ENCODE assay signal across 14 cellular contexts in genomic region chr12:57134949-57135348, GRCh38. TPM values are rescaled to one million over a fixed set of nuclear protein-coding genes. Genes with fewer than 3 reads are reported as not detected.
DNase-seq lines count a peak whose midpoint lies in the region; ATAC-seq, FAIRE-seq and TF ChIP-seq lines count a peak whose summit lies in the region.
"Had no signal": no experiment of that assay in that cellular context is flagged by ENCODE, and none has a peak within 500 bp of the region (broad histone marks: within the 10 kb centered on the region; RNA-seq: fewer than 3 reads in every experiment).

No MANE protein-coding gene starts in this region.

- H3K27ac Mint-ChIP-seq in astrocyte (ENCODE audit: unreplicated experiment) = peak overlapping the region; percentile 76
- H3K27ac Mint-ChIP-seq in stimulated activated naive B cell treated with anti-CD40 and anti-IgM and Interleukin-4, amounts not matched to agents 10 μg/mL and 1 μg/mL and 100 μg/mL, for 72 hours = no peak overlapping the region

- FAIRE-seq in astrocyte (lab: Jason Lieb, UNC) = no peak
- FAIRE-seq: RCC 7860, TTC549 had no signal

- H3K79me2 ChIP-seq in astrocyte (ENCODE audit: insufficient read depth, low read length) = peaks cover 86% of the 10 kb centered on the region
- no peaks in the 10 kb centered on the region for H3K79me2 ChIP-seq in PC-3 (ENCODE audit: low read length)

- H3K27ac ChIP-seq in BLaER1 = no peak overlapping the region
- H3K27ac ChIP-seq in astrocyte (ENCODE audit: low read depth, low read length) = peak overlapping the region; percentile 57
- peak overlapping the region; percentile 87 to 94 (median 90) for H3K27ac ChIP-seq in gastrocnemius medialis
- H3K27ac ChIP-seq in PC-3 (ENCODE audit: low read length) = no peak overlapping the region
- H3K27ac ChIP-seq: C4-2B had no signal

- DNase-seq in astrocyte (ENCODE audit: low read depth) = no peak
- no peak for DNase-seq in gastrocnemius medialis
- no peak for DNase-seq in stimulated activated naive B cell treated with anti-CD40 and anti-IgM and Interleukin-4, amounts not matched to agents 10 μg/mL and 1 μg/mL and 100 μg/mL, for 72 hours
- no peak for DNase-seq in foreskin melanocyte
- no peak for DNase-seq in PC-3
- DNase-seq: NCI-H2171 treated with DMSO at 0.1 percent for 48 hours had no signal

- H3K36me3 ChIP-seq in BLaER1 = peaks cover 17% of the 10 kb centered on the region; the same call in 1 of the 2 replicates
- H3K36me3 ChIP-seq in astrocyte (ENCODE audit: insufficient read depth, low read length) = peaks cover 7% of the 10 kb centered on the region
- no peaks in the 10 kb centered on the region for H3K36me3 ChIP-seq in gastrocnemius medialis
- H3K36me3 ChIP-seq in PC-3 (ENCODE audit: low read depth, low read length) = no peaks in the 10 kb centered on the region

- H3K27me3 ChIP-seq in BLaER1 = 0 out of 2 replicates have a peak, but pooled peaks cover 3% of the 10 kb centered on the region
- H3K27me3 ChIP-seq in astrocyte (ENCODE audit: insufficient read depth, low read length) = no peaks in the 10 kb centered on the region
- H3K27me3 ChIP-seq in gastrocnemius medialis = no peaks in the 10 kb centered on the region
- H3K27me3 ChIP-seq in PC-3 (ENCODE audit: low read length) = no peaks in the 10 kb centered on the region

- ATAC-seq in gastrocnemius medialis = no peak
- no peak for ATAC-seq in stimulated activated naive B cell treated with anti-CD40 and anti-IgM and Interleukin-4, amounts not matched to agents 10 μg/mL and 1 μg/mL and 100 μg/mL, for 72 hours (replicated peaks)
- ATAC-seq in PC-3 = no peak
- ATAC-seq in GM19023 (IDR thresholded peaks at IDR 0.05; ENCODE audit: unreplicated experiment) = no peak

- CTCF ChIA-PET in PC-3 (lab: Charles Lee) = no interaction called here

- H2AFZ ChIP-seq in astrocyte (ENCODE audit: low read depth, low read length) (no peak overlapping the region), PC-3 (ENCODE audit: low read length) (no peak overlapping the region)

- no peak overlapping the region for H3K4me3 ChIP-seq in BLaER1
- H3K4me3 ChIP-seq in astrocyte (ENCODE audit: insufficient read depth, low read depth, low read length) = no peak overlapping the region
- H3K4me3 ChIP-seq in iPS-18c (ENCODE audit: insufficient read depth, low read depth, low read length) = 0 out of 2 replicates have a peak overlapping the region, but pooled peaks have one; percentile 4
- no peak overlapping the region for H3K4me3 ChIP-seq in gastrocnemius medialis
- no peak overlapping the region for H3K4me3 ChIP-seq in PC-3 (ENCODE audit: low read length)
- H3K4me3 ChIP-seq: lung had no signal

- H3K9me2 ChIP-seq in PC-3 (replicated peaks; ENCODE audit: low read length) = no peaks in the 10 kb centered on the region

- H3K9ac ChIP-seq in BLaER1 (no peak overlapping the region), astrocyte (ENCODE audit: low read length) (peak overlapping the region; percentile 57), PC-3 (ENCODE audit: low read length) (no peak overlapping the region)

- H3K4me3 Mint-ChIP-seq in astrocyte (ENCODE audit: unreplicated experiment) = peak overlapping the region; percentile 24
- H3K4me3 Mint-ChIP-seq in stimulated activated naive B cell treated with anti-CD40 and anti-IgM and Interleukin-4, amounts not matched to agents 10 μg/mL and 1 μg/mL and 100 μg/mL, for 72 hours = no peak overlapping the region

- peaks cover 17% of the 10 kb centered on the region for H3K36me3 Mint-ChIP-seq in astrocyte (ENCODE audit: low read depth, unreplicated experiment)
- H3K36me3 Mint-ChIP-seq in stimulated activated naive B cell treated with anti-CD40 and anti-IgM and Interleukin-4, amounts not matched to agents 10 μg/mL and 1 μg/mL and 100 μg/mL, for 72 hours = no peaks in the 10 kb centered on the region

- POLR2A ChIA-PET in PC-3 (lab: Charles Lee; ENCODE audit: unreplicated experiment) = no interaction called here

- in situ Hi-C loops in gastrocnemius medialis (cut with MboI; ENCODE audit: low sequenced_read_pairs in 4 of 4) = no loop called here

- no peaks in the 10 kb centered on the region for H3K9me3 ChIP-seq in BLaER1
- H3K9me3 ChIP-seq in astrocyte (ENCODE audit: insufficient read depth, low read depth, low read length) = no peaks in the 10 kb centered on the region
- no peaks in the 10 kb centered on the region for H3K9me3 ChIP-seq in iPS-18c (ENCODE audit: control insufficient read depth, insufficient read depth, low read length)
- no peaks in the 10 kb centered on the region for H3K9me3 ChIP-seq in gastrocnemius medialis
- no peaks in the 10 kb centered on the region for H3K9me3 ChIP-seq in PC-3 (ENCODE audit: low read length)

- no TSS peak for BruUV-seq in PC-3 (replicated peaks; lab: Mats Ljungman, UMichigan)

- H3K4me1 ChIP-seq in BLaER1 (peaks cover 25% of the 10 kb centered on the region), astrocyte (ENCODE audit: insufficient read depth, low read length) (peaks cover 67% of the 10 kb centered on the region), gastrocnemius medialis (peaks cover 25 to 32% of the 10 kb centered on the region in 2 donors), PC-3 (ENCODE audit: insufficient read depth, low read length) (peaks cover 8% of the 10 kb centered on the region; the same call in 1 of the 2 replicates)

- no peak for TF ChIP-seq POLR2A in gastrocnemius medialis (IDR thresholded peaks at IDR 0.05)

- peaks cover 26% of the 10 kb centered on the region for H4K20me1 ChIP-seq in BLaER1
- H4K20me1 ChIP-seq in astrocyte (ENCODE audit: insufficient read depth, low read length) = peaks cover 84% of the 10 kb centered on the region
- H4K20me1 ChIP-seq in PC-3 (ENCODE audit: low read length) = no peaks in the 10 kb centered on the region

- H3F3A ChIP-seq in PC-3 (ENCODE audit: low read length, unreplicated experiment) = no peaks in the 10 kb centered on the region

- no peaks in the 10 kb centered on the region for H3K27me3 Mint-ChIP-seq in astrocyte (ENCODE audit: low read depth, unreplicated experiment)
- H3K27me3 Mint-ChIP-seq in stimulated activated naive B cell treated with anti-CD40 and anti-IgM and Interleukin-4, amounts not matched to agents 10 μg/mL and 1 μg/mL and 100 μg/mL, for 72 hours = peaks cover 18 to 35% of the 10 kb centered on the region in 2 donors

- H3K4me1 Mint-ChIP-seq in astrocyte (ENCODE audit: low read depth, unreplicated experiment) = peaks cover 71% of the 10 kb centered on the region
- peaks cover 0 to 3% of the 10 kb centered on the region in 2 donors for H3K4me1 Mint-ChIP-seq in stimulated activated naive B cell treated with anti-CD40 and anti-IgM and Interleukin-4, amounts not matched to agents 10 μg/mL and 1 μg/mL and 100 μg/mL, for 72 hours

- intact Hi-C loops in gastrocnemius medialis (cut with DNase I; ENCODE audit: low total_unique reads) = no loop called here
- intact Hi-C loops in PC-3 (cut with micrococcal nuclease) = no loop called here

- no peaks in the 10 kb centered on the region for H3K9me3 Mint-ChIP-seq in astrocyte (ENCODE audit: unreplicated experiment)
- H3K9me3 Mint-ChIP-seq in stimulated activated naive B cell treated with anti-CD40 and anti-IgM and Interleukin-4, amounts not matched to agents 10 μg/mL and 1 μg/mL and 100 μg/mL, for 72 hours = no peaks in the 10 kb centered on the region

- TF ChIP-seq CTCF in astrocyte (IDR thresholded peaks at IDR 0.05; ENCODE audit: insufficient read depth, low read depth, low read length) (no peak), gastrocnemius medialis (IDR thresholded peaks at IDR 0.05 in 4 of 5, conservative IDR thresholded peaks at IDR 0.05 in 1 of 5) (no peak), PC-3 (conservative IDR thresholded peaks at IDR 0.05; ENCODE audit: low read depth, low read length) (no peak)

- H3K4me2 ChIP-seq in BLaER1 = 0 out of 2 replicates have a peak overlapping the region, but pooled peaks have one; percentile 33
- peak overlapping the region; percentile 67 for H3K4me2 ChIP-seq in astrocyte (ENCODE audit: low read length)
- H3K4me2 ChIP-seq in PC-3 (ENCODE audit: low read length) = no peak overlapping the region

RNA-seq across cellular contexts. Expression of gene LRP1, which starts 6.7 kb away (rescaled TPM):
- total RNA-seq in astrocyte (369 and 397 TPM in 2 replicates), gastrocnemius medialis (10 to 100 TPM; 26.1 to 53.5 (median 49.8) TPM), PC-3 (2014; rRNA removed) (14.7 and 21.8 TPM in 2 replicates)

RNA-seq across cellular contexts. Expression of gene LRP1-AS, which starts 12.5 kb away (rescaled TPM):
- not detected in 2 replicates for total RNA-seq in astrocyte
- not detected for total RNA-seq in gastrocnemius medialis
- not detected in 2 replicates for total RNA-seq in PC-3 (2014; rRNA removed)
- total RNA-seq: aorta, lung had no signal

RNA-seq across cellular contexts. Expression of gene STAT6, which starts 23.8 kb away (rescaled TPM):
- 33.8 and 36.2 TPM in 2 replicates for total RNA-seq in astrocyte
- total RNA-seq in gastrocnemius medialis = 10 to 100 TPM; 12.5 to 17.4 (median 14.4) TPM
- total RNA-seq in PC-3 (2014; rRNA removed) = 20.8 and 28.4 TPM in 2 replicates

RNA-seq across cellular contexts. Expression of gene NAB2, which starts 46.0 kb away (rescaled TPM):
- total RNA-seq in astrocyte (36.6 and 37.8 TPM in 2 replicates), gastrocnemius medialis (1 to 10 TPM; 4.8 to 9.5 (median 5.5) TPM), PC-3 (2014; rRNA removed) (17.4 and 20.2 TPM in 2 replicates)

RNA-seq across cellular contexts. Expression of gene NEMP1, which starts 56.4 kb away (rescaled TPM):
- total RNA-seq in astrocyte (9.4 and 10.6 TPM in 2 replicates), gastrocnemius medialis (1 to 10 TPM; 1.2 to 6.7 (median 1.9) TPM), PC-3 (2014; rRNA removed) (16.4 and 18.3 TPM in 2 replicates)

Comparison
In these comparisons a context has a peak if more than half of its experiments do, and no peak if none do; other contexts are left out.
1. H3K27ac ChIP-seq: peak in astrocyte (single experiment) and gastrocnemius medialis (4 of 4); none in BLaER1 (single experiment) and PC-3 (single experiment).